7 cellular contexts compared by ENCODE assay signal in genomic region chr17:50508573-50509460, GRCh38.
A peak's percentile ranks its signal among the peaks of the same experiment; 100 is the strongest.
DNase-seq lines count a peak whose midpoint lies in the region; ATAC-seq lines count a peak whose summit lies in the region.

No MANE protein-coding gene starts in this region.

- H3K4me3 ChIP-seq in HUES6 (ENCODE audit: low read depth, low read length) (peak overlapping the region; percentile 82), iPS-20b (ENCODE audit: low read length) (peak overlapping the region; percentile 84)

- DNase-seq in activated naive CD8-positive, alpha-beta T cell treated with anti-CD3 and anti-CD28 coated beads, Interleukin-2, amount 50 U/mL, for 24 hours = no peak
- DNase-seq in stimulated activated naive CD8-positive, alpha-beta T cell treated with anti-CD3 and anti-CD28 coated beads, Interleukin-15, amount 100 ng/mL, for 72 hours = no peak
- DNase-seq in DMS114 treated with DMSO at 0.1 percent for 48 hours (lab: John Stamatoyannopoulos, UW; ENCODE audit: unreplicated experiment) = no peak
- DNase-seq in NOMO-1 treated with DMSO at 0.1 percent for 48 hours (lab: John Stamatoyannopoulos, UW; ENCODE audit: unreplicated experiment) = no peak

- no peaks in the 10 kb centered on the region for H3K9me3 Mint-ChIP-seq in activated naive CD8-positive, alpha-beta T cell treated with anti-CD3 and anti-CD28 coated beads, Interleukin-2, amount 50 U/mL, for 24 hours
- no peaks in the 10 kb centered on the region for H3K9me3 Mint-ChIP-seq in stimulated activated naive CD8-positive, alpha-beta T cell treated with anti-CD3 and anti-CD28 coated beads, Interleukin-15, amount 100 ng/mL, for 72 hours

- H3K4me1 ChIP-seq in HUES6 (ENCODE audit: control insufficient read depth, insufficient read depth, low read length) (peaks cover 15% of the 10 kb centered on the region), iPS-20b (ENCODE audit: insufficient read depth, low read length) (peaks cover 11% of the 10 kb centered on the region; the same call in 1 of the 2 replicates)

- H3K9me3 ChIP-seq in HUES6 (ENCODE audit: control insufficient read depth, insufficient read depth, low read depth, low read length) (no peaks in the 10 kb centered on the region), iPS-20b (ENCODE audit: insufficient read depth, low read depth, low read length) (no peaks in the 10 kb centered on the region)

- no peaks in the 10 kb centered on the region for H3K27me3 Mint-ChIP-seq in activated naive CD8-positive, alpha-beta T cell treated with anti-CD3 and anti-CD28 coated beads, Interleukin-2, amount 50 U/mL, for 24 hours
- no peaks in the 10 kb centered on the region for H3K27me3 Mint-ChIP-seq in stimulated activated naive CD8-positive, alpha-beta T cell treated with anti-CD3 and anti-CD28 coated beads, Interleukin-15, amount 100 ng/mL, for 72 hours

- peaks cover 46% of the 10 kb centered on the region for H3K4me1 Mint-ChIP-seq in activated naive CD8-positive, alpha-beta T cell treated with anti-CD3 and anti-CD28 coated beads, Interleukin-2, amount 50 U/mL, for 24 hours
- peaks cover 59% of the 10 kb centered on the region for H3K4me1 Mint-ChIP-seq in stimulated activated naive CD8-positive, alpha-beta T cell treated with anti-CD3 and anti-CD28 coated beads, Interleukin-15, amount 100 ng/mL, for 72 hours

- H3K36me3 ChIP-seq in HUES6 (ENCODE audit: control insufficient read depth, insufficient read depth, low read length) = no peaks in the 10 kb centered on the region
- no peaks in the 10 kb centered on the region for H3K36me3 ChIP-seq in iPS-20b (ENCODE audit: insufficient read depth, low read depth, low read length)

- H3K9ac ChIP-seq in HUES6 (ENCODE audit: low read length) (peak overlapping the region; percentile 13), iPS-20b (ENCODE audit: low read depth, low read length) (peak overlapping the region; percentile 82; the same call in 1 of the 2 replicates)

- H3K27me3 ChIP-seq in HUES6 (ENCODE audit: control insufficient read depth, insufficient read depth, low read length) (0 out of 2 replicates have a peak, but pooled peaks cover 3% of the 10 kb centered on the region), iPS-20b (ENCODE audit: insufficient read depth, low read length) (no peaks in the 10 kb centered on the region)

- no peaks in the 10 kb centered on the region for H3K36me3 Mint-ChIP-seq in activated naive CD8-positive, alpha-beta T cell treated with anti-CD3 and anti-CD28 coated beads, Interleukin-2, amount 50 U/mL, for 24 hours (ENCODE audit: low read depth)

- ATAC-seq in activated naive CD8-positive, alpha-beta T cell treated with anti-CD3 and anti-CD28 coated beads, Interleukin-2, amount 50 U/mL, for 24 hours = no peak
- ATAC-seq in stimulated activated naive CD8-positive, alpha-beta T cell treated with anti-CD3 and anti-CD28 coated beads, Interleukin-15, amount 100 ng/mL, for 72 hours = no peak
- no peak for ATAC-seq in HG03095 (IDR thresholded peaks at IDR 0.05; ENCODE audit: unreplicated experiment)

- peak overlapping the region; percentile 91 for H3K4me3 Mint-ChIP-seq in activated naive CD8-positive, alpha-beta T cell treated with anti-CD3 and anti-CD28 coated beads, Interleukin-2, amount 50 U/mL, for 24 hours
- H3K4me3 Mint-ChIP-seq in stimulated activated naive CD8-positive, alpha-beta T cell treated with anti-CD3 and anti-CD28 coated beads, Interleukin-15, amount 100 ng/mL, for 72 hours = peak overlapping the region; percentile 95

- H3K27ac Mint-ChIP-seq in activated naive CD8-positive, alpha-beta T cell treated with anti-CD3 and anti-CD28 coated beads, Interleukin-2, amount 50 U/mL, for 24 hours = peak overlapping the region; percentile 86
- peak overlapping the region; percentile 60 to 92 for H3K27ac Mint-ChIP-seq in stimulated activated naive CD8-positive, alpha-beta T cell treated with anti-CD3 and anti-CD28 coated beads, Interleukin-15, amount 100 ng/mL, for 72 hours

- H3K27ac ChIP-seq in HUES6 (ENCODE audit: low read depth, low read length) (no peak overlapping the region), iPS-20b (ENCODE audit: low read length) (no peak overlapping the region)
